In genomic region chr18:4284528-4284927, GRCh38 we compare ENCODE assay signal across 19 cellular contexts.
"Had no signal": no experiment of that assay in that cellular context is flagged by ENCODE, and none has a peak within 500 bp of the region (broad histone marks: within the 10 kb centered on the region; RNA-seq: fewer than 3 reads in every experiment).

No MANE protein-coding gene starts in this region.

- H3K4me3 Mint-ChIP-seq: effector memory CD8-positive, alpha-beta T cell; naive B cell; nephron progenitor cell; stimulated activated memory B cell treated with anti-CD40 and anti-IgM and Interleukin-4, amounts not matched to agents 10 μg/mL and 1 μg/mL and 100 μg/mL, for 72 hours; stimulated activated naive CD8-positive, alpha-beta T cell treated with anti-CD3 and anti-CD28 coated beads, Interleukin-15, Interleukin-2, amounts not matched to agents 100 ng/mL and 50 ng/mL, for 24 hours had no signal

- H3K36me3 ChIP-seq: esophagus muscularis mucosa, gastroesophageal sphincter, left ventricle myocardium inferior, lower lobe of right lung, neutrophil, right lobe of liver, tibial artery had no signal

- H3K27me3 ChIP-seq: gastroesophageal sphincter, neutrophil, right lobe of liver, tibial artery had no signal

- H3K9me3 Mint-ChIP-seq: nephron progenitor cell had no signal

- H3K4me1 Mint-ChIP-seq: naive B cell; stimulated activated memory B cell treated with anti-CD40 and anti-IgM and Interleukin-4, amounts not matched to agents 10 μg/mL and 1 μg/mL and 100 μg/mL, for 72 hours had no signal

- H3K27ac Mint-ChIP-seq: effector memory CD8-positive, alpha-beta T cell; naive B cell; stimulated activated memory B cell treated with anti-CD40 and anti-IgM and Interleukin-4, amounts not matched to agents 10 μg/mL and 1 μg/mL and 100 μg/mL, for 72 hours; stimulated activated naive CD8-positive, alpha-beta T cell treated with anti-CD3 and anti-CD28 coated beads, Interleukin-15, Interleukin-2, amounts not matched to agents 100 ng/mL and 50 ng/mL, for 24 hours had no signal

- H3K27me3 Mint-ChIP-seq: effector memory CD8-positive, alpha-beta T cell; naive B cell; stimulated activated memory B cell treated with anti-CD40 and anti-IgM and Interleukin-4, amounts not matched to agents 10 μg/mL and 1 μg/mL and 100 μg/mL, for 72 hours; stimulated activated naive CD8-positive, alpha-beta T cell treated with anti-CD3 and anti-CD28 coated beads, Interleukin-15, Interleukin-2, amounts not matched to agents 100 ng/mL and 50 ng/mL, for 24 hours had no signal

- H3K36me3 Mint-ChIP-seq: naive B cell; stimulated activated memory B cell treated with anti-CD40 and anti-IgM and Interleukin-4, amounts not matched to agents 10 μg/mL and 1 μg/mL and 100 μg/mL, for 72 hours had no signal

- ATAC-seq: effector memory CD8-positive, alpha-beta T cell; gastroesophageal sphincter; psoas muscle; right lobe of liver; stimulated activated memory B cell treated with anti-CD40 and anti-IgM and Interleukin-4, amounts not matched to agents 10 μg/mL and 1 μg/mL and 100 μg/mL, for 72 hours had no signal

- H3K4me3 ChIP-seq: esophagus muscularis mucosa, gastroesophageal sphincter, left ventricle myocardium inferior, lower lobe of right lung, psoas muscle, right lobe of liver, tibial artery had no signal

- DNase-seq: effector memory CD8-positive, alpha-beta T cell; glutamatergic neuron; left ventricle myocardium inferior; lower lobe of right lung; mesenchymal stem cell; naive B cell; nephron progenitor cell; psoas muscle; retina; right lobe of liver; stimulated activated CD4-positive, alpha-beta T cell treated with anti-CD3 and anti-CD28 coated beads, Interleukin-1b, Interleukin-23, amount 100 ng/mL, for 48 hours; stimulated activated CD4-positive, alpha-beta T cell treated with anti-CD3 and anti-CD28 coated beads, Interleukin-4, amount 100 ng/mL, for 24 hours; tibial artery had no signal

- H3K27ac ChIP-seq: epithelial cell of prostate, esophagus muscularis mucosa, gastroesophageal sphincter, left ventricle myocardium inferior, lower lobe of right lung, neutrophil, psoas muscle, right lobe of liver, tibial artery had no signal

- H3K4me1 ChIP-seq: esophagus muscularis mucosa, gastroesophageal sphincter, left ventricle myocardium inferior, lower lobe of right lung, psoas muscle, right lobe of liver had no signal
